In genomic region chr22:35781898-35782297, GRCh38 we compare ENCODE assay signal across 29 cellular contexts.
"Had no signal": no experiment of that assay in that cellular context is flagged by ENCODE, and none has a peak within 500 bp of the region (broad histone marks: within the 10 kb centered on the region; RNA-seq: fewer than 3 reads in every experiment).

No MANE protein-coding gene starts in this region.

- H3K27ac Mint-ChIP-seq: activated naive CD4-positive, alpha-beta T cell treated with anti-CD3 and anti-CD28 coated beads for 36 hours; activated naive CD8-positive, alpha-beta T cell treated with anti-CD3 and anti-CD28 coated beads, Interleukin-2, amount 10 ng/mL, durations not matched to agents 7 days and 5 days; activated T-cell treated with anti-CD3 and anti-CD28 coated beads, Interleukin-2, amount 50 U/mL, for 72 hours; effector memory CD8-positive, alpha-beta T cell; naive B cell; neural progenitor cell; stimulated activated naive CD8-positive, alpha-beta T cell treated with anti-CD3 and anti-CD28 coated beads, Interleukin-15, Interleukin-2, amounts not matched to agents 100 ng/mL and 50 ng/mL, for 24 hours had no signal

- FAIRE-seq: colon, endothelial cell of umbilical vein, urothelium cell line had no signal

- H3K9ac ChIP-seq: neural progenitor cell had no signal

- H3K9me3 ChIP-seq: body of pancreas, transverse colon had no signal

- H3K4me3 Mint-ChIP-seq: activated naive CD4-positive, alpha-beta T cell treated with anti-CD3 and anti-CD28 coated beads for 36 hours; activated naive CD8-positive, alpha-beta T cell treated with anti-CD3 and anti-CD28 coated beads, Interleukin-2, amount 10 ng/mL, durations not matched to agents 7 days and 5 days; activated T-cell treated with anti-CD3 and anti-CD28 coated beads, Interleukin-2, amount 50 U/mL, for 72 hours; effector memory CD8-positive, alpha-beta T cell; naive B cell; neural progenitor cell; stimulated activated naive CD8-positive, alpha-beta T cell treated with anti-CD3 and anti-CD28 coated beads, Interleukin-15, Interleukin-2, amounts not matched to agents 100 ng/mL and 50 ng/mL, for 24 hours had no signal

- H3K27ac ChIP-seq: body of pancreas, neural progenitor cell, transverse colon had no signal

- H3K4me3 ChIP-seq: body of pancreas, dorsolateral prefrontal cortex, neural progenitor cell, transverse colon had no signal

- ATAC-seq: activated T-cell treated with anti-CD3 and anti-CD28 coated beads, Interleukin-2, amount 50 U/mL, for 72 hours; body of pancreas; effector memory CD8-positive, alpha-beta T cell; esophagus mucosa had no signal

- H3K4me1 Mint-ChIP-seq: activated naive CD8-positive, alpha-beta T cell treated with anti-CD3 and anti-CD28 coated beads, Interleukin-2, amount 10 ng/mL, durations not matched to agents 7 days and 5 days; naive B cell had no signal

- H3K36me3 Mint-ChIP-seq: activated naive CD8-positive, alpha-beta T cell treated with anti-CD3 and anti-CD28 coated beads, Interleukin-2, amount 10 ng/mL, durations not matched to agents 7 days and 5 days; naive B cell had no signal

- H3K4me2 ChIP-seq: neural progenitor cell had no signal

- H3K9me3 Mint-ChIP-seq: activated naive CD4-positive, alpha-beta T cell treated with anti-CD3 and anti-CD28 coated beads for 36 hours; activated naive CD8-positive, alpha-beta T cell treated with anti-CD3 and anti-CD28 coated beads, Interleukin-2, amount 10 ng/mL, durations not matched to agents 7 days and 5 days; activated T-cell treated with anti-CD3 and anti-CD28 coated beads, Interleukin-2, amount 50 U/mL, for 72 hours; effector memory CD8-positive, alpha-beta T cell; naive B cell; neural progenitor cell; stimulated activated naive CD8-positive, alpha-beta T cell treated with anti-CD3 and anti-CD28 coated beads, Interleukin-15, Interleukin-2, amounts not matched to agents 100 ng/mL and 50 ng/mL, for 24 hours had no signal

- H3K4me1 ChIP-seq: body of pancreas, neural progenitor cell had no signal

- DNase-seq: activated CD4-positive, alpha-beta T cell treated with anti-CD3 and anti-CD28 coated beads for 4 hours; activated CD4-positive, alpha-beta T cell treated with anti-CD3 and anti-CD28 coated beads, Interleukin-2, amount 50 U/mL, for 48 hours; activated CD4-positive, CD25-positive, alpha-beta regulatory T cell; activated effector memory CD4-positive, alpha-beta T cell treated with Interleukin-2 at 50 U/mL for 16 hours; activated naive CD4-positive, alpha-beta T cell treated with anti-CD3 and anti-CD28 coated beads for 36 hours; activated naive CD8-positive, alpha-beta T cell treated with anti-CD3 and anti-CD28 coated beads, Interleukin-2, amount 10 ng/mL, durations not matched to agents 7 days and 5 days; activated T-cell treated with anti-CD3 and anti-CD28 coated beads, Interleukin-2, amount 50 U/mL, for 72 hours; amniotic stem cell; body of pancreas; caudate nucleus; dorsolateral prefrontal cortex; effector memory CD8-positive, alpha-beta T cell; foreskin melanocyte; glutamatergic neuron; hippocampal formation; kidney glomerular epithelial cell; naive B cell; retina; stimulated activated CD4-positive, alpha-beta T cell treated with anti-CD3 and anti-CD28 coated beads, Interleukin-4, amount 100 ng/mL, for 4 hours; substantia nigra; T-helper 1 cell; T-helper 9 cell; transverse colon had no signal

- H3K36me3 ChIP-seq: neural progenitor cell, transverse colon had no signal

- H3K27me3 ChIP-seq: body of pancreas, dorsolateral prefrontal cortex, neural progenitor cell, transverse colon had no signal
